ENCODE assay signal across 8 cellular contexts in genomic region chr14:89165189-89165809, GRCh38.
A peak's percentile ranks its signal among the peaks of the same experiment; 100 is the strongest.
DNase-seq lines count a peak whose midpoint lies in the region; ATAC-seq, FAIRE-seq and TF ChIP-seq lines count a peak whose summit lies in the region.

No MANE protein-coding gene starts in this region.

- TF ChIP-seq CTCF in GM12865 (IDR thresholded peaks at IDR 0.05; ENCODE audit: insufficient read depth, low read depth, low read length, missing control alignments), result no peak
- no peak for TF ChIP-seq CTCF in HL-60 (IDR thresholded peaks at IDR 0.05; ENCODE audit: insufficient read depth, low read length)
- TF ChIP-seq CTCF in prostate gland (IDR thresholded peaks at IDR 0.05), result no peak

- intact Hi-C loops in prostate gland (cut with DNase I), result no loop called here
- intact Hi-C loops in left colon (cut with DNase I, micrococcal nuclease), result no loop called here

- DNase-seq in GM12865 (ENCODE audit: low read depth) (peak; percentile 78), HL-60 (ENCODE audit: low read depth in 1 of 2, low spot score in 1 of 2) (peak; percentile 36 to 64), small intestine (peak; percentile 57), prostate gland (ENCODE audit: low spot score) (no peak), NCI-H226 (no peak), left colon (no peak)

- H3K4me1 ChIP-seq in esophagus (ENCODE audit: control insufficient read depth in 2 of 2, insufficient read depth in 2 of 2, low read length in 1 of 2), result peaks cover 3 to 5% of the 10 kb centered on the region in 2 donors
- peaks cover 0 to 9% of the 10 kb centered on the region in 2 donors for H3K4me1 ChIP-seq in small intestine (ENCODE audit: control insufficient read depth in 2 of 2, insufficient read depth in 1 of 2, low read depth in 1 of 2, low read length in 1 of 2)
- no peaks in the 10 kb centered on the region for H3K4me1 ChIP-seq in prostate gland (replicated peaks)

- WGBS in esophagus, 2 donors, result 22 to 26% methylated on average over 9 of the region's 9 CpGs
- 16 to 19% (median 18%) methylated on average over 9 of the region's 9 CpGs for WGBS in small intestine, 3 donors
- WGBS in prostate gland, result 43% methylated on average over 9 of the region's 9 CpGs

- no peak for FAIRE-seq in small intestine (lab: Jason Lieb, UNC)

- peak; percentile 60 for ATAC-seq in GM21367 (IDR thresholded peaks at IDR 0.05; ENCODE audit: unreplicated experiment)
- no peak for ATAC-seq in left colon

- H3K36me3 ChIP-seq in esophagus (ENCODE audit: control insufficient read depth in 2 of 2, insufficient read depth in 2 of 2, low read length in 1 of 2) (peaks cover 0 to 12% of the 10 kb centered on the region in 2 donors), small intestine (ENCODE audit: control insufficient read depth in 2 of 2, insufficient read depth in 2 of 2, low read length in 2 of 2) (peaks cover 3 to 6% of the 10 kb centered on the region in 2 donors), prostate gland (no peaks in the 10 kb centered on the region)

- H3K27ac ChIP-seq in HL-60 (replicated peaks) (peak overlapping the region; percentile 51), esophagus (ENCODE audit: low read depth in 2 of 2, low read length in 1 of 2) (peak overlapping the region; percentile 25 to 80), small intestine (ENCODE audit: low read depth in 1 of 2, low read length in 1 of 2) (peak overlapping the region; percentile 59 to 72), prostate gland (no peak overlapping the region)

- H3K9me3 ChIP-seq in esophagus (ENCODE audit: control insufficient read depth in 2 of 2, insufficient read depth in 1 of 2, low read depth in 1 of 2, low read length in 1 of 2), result no peaks in the 10 kb centered on the region
- H3K9me3 ChIP-seq in small intestine (ENCODE audit: control insufficient read depth, low read depth), result no peaks in the 10 kb centered on the region
- H3K9me3 ChIP-seq in prostate gland, result no peaks in the 10 kb centered on the region

- H3K4me3 ChIP-seq in GM12865 (ENCODE audit: low read depth, low read length) (peak overlapping the region; percentile 47), HL-60 (replicated peaks; ENCODE audit: insufficient read depth, low read length) (no peak overlapping the region), esophagus (ENCODE audit: low read depth in 1 of 2, low read length in 2 of 2) (peak overlapping the region in 1 of 2 donors; percentile 9), small intestine (ENCODE audit: low read depth in 1 of 2, low read length in 2 of 2) (no peak overlapping the region), prostate gland (no peak overlapping the region)

- no peak for TF ChIP-seq POLR2A in prostate gland (IDR thresholded peaks at IDR 0.05)

- H3K27me3 ChIP-seq in HL-60 (ENCODE audit: insufficient read depth, poor library complexity, severe bottlenecking) (no peaks in the 10 kb centered on the region), esophagus (ENCODE audit: control insufficient read depth in 1 of 2, insufficient read depth in 2 of 2, low read length in 2 of 2) (no peaks in the 10 kb centered on the region), small intestine (ENCODE audit: control insufficient read depth in 2 of 2, insufficient read depth in 2 of 2, low read length in 2 of 2) (no peaks in the 10 kb centered on the region), prostate gland (replicated peaks; ENCODE audit: insufficient read depth) (no peaks in the 10 kb centered on the region)

Comparison
In these comparisons a context has a peak if more than half of its experiments do, and no peak if none do; other contexts are left out.
1. DNase-seq: peak in GM12865 (single experiment), HL-60 (2 of 2) and small intestine (single experiment); none in prostate gland (single experiment), NCI-H226 (single experiment) and left colon (0 of 2).
2. H3K27ac ChIP-seq: peak in HL-60 (single experiment), esophagus (2 of 2) and small intestine (2 of 2); none in prostate gland (0 of 2).